ENCODE assay signal across 1 cellular context in genomic region chr15:98981851-98982722, GRCh38.
TF ChIP-seq lines count a peak whose summit lies in the region.

No MANE protein-coding gene starts in this region.

TF ChIP-seq in GM12878, 131 proteins besides CTCF, POLR2A, EP300 and RAD21 (continued from another document and continues in another):
- TF ChIP-seq PBX3 (IDR thresholded peaks at IDR 0.05; ENCODE audit: insufficient replicate concordance, low read depth, low read length) (no peak), RFX5 (IDR thresholded peaks at IDR 0.05; ENCODE audit: low read depth, low read length) (no peak), REST (IDR thresholded peaks at IDR 0.05; ENCODE audit: low read depth, low read length) (no peak), IRF3 (IDR thresholded peaks at IDR 0.05) (no peak), GABPA (IDR thresholded peaks at IDR 0.05; ENCODE audit: low read depth) (no peak), NFXL1 (IDR thresholded peaks at IDR 0.05; ENCODE audit: borderline replicate concordance) (no peak), ZBTB11 (CRISPR knock-in tag; IDR thresholded peaks at IDR 0.05) (no peak), RB1 (IDR thresholded peaks at IDR 0.05; ENCODE audit: borderline replicate concordance) (no peak), ESRRA (IDR thresholded peaks at IDR 0.05; ENCODE audit: low read length) (no peak), ZNF217 (IDR thresholded peaks at IDR 0.05) (no peak), BCL11A (IDR thresholded peaks at IDR 0.05; ENCODE audit: low read depth, low read length) (peak; percentile 69; the same call in 1 of the 2 replicates), RELB (IDR thresholded peaks at IDR 0.05; ENCODE audit: low read depth) (peak; percentile 74), CREM (IDR thresholded peaks at IDR 0.05; ENCODE audit: low read depth) (peak; percentile 52; the same call in 1 of the 2 replicates), BHLHE40 (IDR thresholded peaks at IDR 0.05; ENCODE audit: borderline replicate concordance in 1 of 2, low read depth in 2 of 2, low read length in 1 of 2) (peak; percentile 89 to 96), EGR1 (IDR thresholded peaks at IDR 0.05; ENCODE audit: borderline replicate concordance in 1 of 2, low read depth in 2 of 2, low read length in 2 of 2) (no peak), SP1 (IDR thresholded peaks at IDR 0.05; ENCODE audit: low read depth, low read length) (peak; percentile 10), NR2F1 (conservative IDR thresholded peaks at IDR 0.05) (peak; percentile 39; the same call in 1 of the 2 replicates), SMARCA5 (IDR thresholded peaks at IDR 0.05) (0 out of 2 replicates have a peak, but pooled peaks have one; percentile 39), PAX8 (IDR thresholded peaks at IDR 0.05) (peak; percentile 69; the same call in 1 of the 2 replicates), KLF5 (IDR thresholded peaks at IDR 0.05; ENCODE audit: partially characterized antibody) (no peak), LARP7 (IDR thresholded peaks at IDR 0.05) (no peak), YBX1 (IDR thresholded peaks at IDR 0.05) (no peak), RUNX3 (IDR thresholded peaks at IDR 0.05; ENCODE audit: low read length) (peak; percentile 71), ZZZ3 (IDR thresholded peaks at IDR 0.05; ENCODE audit: control insufficient read depth, insufficient read length, low read depth) (no peak), IKZF1 (conservative IDR thresholded peaks at IDR 0.05) (peak; percentile 76), ATF2 (IDR thresholded peaks at IDR 0.05; ENCODE audit: low read length) (peak; percentile 80), SUPT20H (IDR thresholded peaks at IDR 0.05; ENCODE audit: borderline replicate concordance, control insufficient read depth, low read depth, low read length) (no peak), JUNB (IDR thresholded peaks at IDR 0.05) (peak; percentile 21), STAT1 (conservative IDR thresholded peaks at IDR 0.05) (no peak; the same call in 1 of the 2 replicates), TARDBP (IDR thresholded peaks at IDR 0.05; ENCODE audit: borderline replicate concordance) (no peak), CBX3 (IDR thresholded peaks at IDR 0.05; ENCODE audit: borderline replicate concordance, low read depth) (no peak), CUX1 (IDR thresholded peaks at IDR 0.05; ENCODE audit: insufficient replicate concordance, low read depth, low read length) (no peak), CHD2 (IDR thresholded peaks at IDR 0.05; ENCODE audit: borderline replicate concordance, low read depth, low read length) (peak; percentile 29; the same call in 1 of the 2 replicates), BRCA1 (IDR thresholded peaks at IDR 0.05; ENCODE audit: low read depth, low read length) (no peak), BACH1 (IDR thresholded peaks at IDR 0.05; ENCODE audit: borderline replicate concordance) (no peak; the same call in 1 of the 2 replicates), NRF1 (conservative IDR thresholded peaks at IDR 0.05; ENCODE audit: low read depth, low read length) (no peak), SREBF1 (IDR thresholded peaks at IDR 0.05; ENCODE audit: low read length) (no peak; the same call in 1 of the 2 replicates), ZNF592 (IDR thresholded peaks at IDR 0.05) (no peak), HDAC6 (IDR thresholded peaks at IDR 0.05; ENCODE audit: unreplicated experiment) (no peak), NR2C1 (IDR thresholded peaks at IDR 0.05) (no peak)
